Comparison of ENCODE assay signal across 1 cellular context in genomic region chr6:161631676-161632194, GRCh38.
TF ChIP-seq lines count a peak whose summit lies in the region.

No MANE protein-coding gene starts in this region.

TF ChIP-seq in IMR-90, 13 proteins besides CTCF, POLR2A, EP300 and RAD21 (continued from another document):
- TF ChIP-seq, protein P1, sequence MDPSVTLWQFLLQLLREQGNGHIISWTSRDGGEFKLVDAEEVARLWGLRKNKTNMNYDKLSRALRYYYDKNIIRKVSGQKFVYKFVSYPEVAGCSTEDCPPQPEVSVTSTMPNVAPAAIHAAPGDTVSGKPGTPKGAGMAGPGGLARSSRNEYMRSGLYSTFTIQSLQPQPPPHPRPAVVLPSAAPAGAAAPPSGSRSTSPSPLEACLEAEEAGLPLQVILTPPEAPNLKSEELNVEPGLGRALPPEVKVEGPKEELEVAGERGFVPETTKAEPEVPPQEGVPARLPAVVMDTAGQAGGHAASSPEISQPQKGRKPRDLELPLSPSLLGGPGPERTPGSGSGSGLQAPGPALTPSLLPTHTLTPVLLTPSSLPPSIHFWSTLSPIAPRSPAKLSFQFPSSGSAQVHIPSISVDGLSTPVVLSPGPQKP (IDR thresholded peaks at IDR 0.05; ENCODE audit: borderline replicate concordance, low read depth, low read length) = no peak
